ENCODE assay signal across 11 cellular contexts in the genomic region with DNA sequence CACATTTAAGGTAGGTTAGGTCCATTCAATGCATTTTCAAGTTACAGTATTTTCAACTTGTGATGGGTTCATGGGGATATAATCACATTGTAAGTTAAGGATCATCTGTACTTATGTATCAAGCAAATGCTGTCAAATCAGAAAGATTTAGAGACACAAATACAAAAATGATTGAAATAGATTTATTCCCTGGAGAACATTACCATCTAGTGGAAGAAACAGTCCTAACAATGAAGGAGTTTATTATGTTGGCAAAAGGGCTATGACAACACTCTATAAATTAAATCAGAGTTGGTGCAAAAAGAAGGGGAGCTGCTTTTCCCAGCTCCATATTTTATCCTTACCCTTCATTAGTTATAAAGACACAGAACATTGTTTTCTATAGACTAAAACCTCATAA.
DNase-seq lines count a peak whose midpoint lies in the region; ATAC-seq and TF ChIP-seq lines count a peak whose summit lies in the region.
"Had no signal": no experiment of that assay in that cellular context is flagged by ENCODE, and none has a peak within 500 bp of the region (broad histone marks: within the 10 kb centered on the region; RNA-seq: fewer than 3 reads in every experiment).

No MANE protein-coding gene starts in this region.

- H3K36me3 ChIP-seq in aorta (ENCODE audit: control insufficient read depth in 1 of 2, insufficient read depth in 2 of 2, low read length in 1 of 2): no peaks in the 10 kb centered on the region
- H3K36me3 ChIP-seq: upper lobe of left lung, WERI-Rb-1 had no signal

- H3K9me3 Mint-ChIP-seq in CD14-positive monocyte: peaks cover 0 to under 1% (median 0%) of the 10 kb centered on the region in 7 donors
- H3K9me3 Mint-ChIP-seq in natural killer cell treated with Interleukin-12 subunit alpha and Interleukin-12 subunit beta and Interleukin-15 and Interleukin-18, amount 100 ng/mL, for 72 hours: no peaks in the 10 kb centered on the region

- H3K4me1 ChIP-seq in aorta (ENCODE audit: control insufficient read depth in 1 of 2, insufficient read depth in 2 of 2, low read length in 2 of 2): no peaks in the 10 kb centered on the region

- TF ChIP-seq CTCF in CD14-positive monocyte (IDR thresholded peaks at IDR 0.05) (peak; percentile 73), VCaP (conservative IDR thresholded peaks at IDR 0.05) (peak; percentile 77)

- DNase-seq in CD14-positive monocyte (ENCODE audit: low spot score) (no peak), left kidney (ENCODE audit: low read depth, low spot score) (peak; percentile 2), aorta (no peak)
- DNase-seq in natural killer cell treated with Interleukin-12 subunit alpha and Interleukin-12 subunit beta and Interleukin-15 and Interleukin-18, amount 100 ng/mL, for 72 hours (ENCODE audit: low spot score): no peak
- DNase-seq: amniotic stem cell, upper lobe of left lung, WERI-Rb-1 had no signal

- H3K27ac Mint-ChIP-seq in CD14-positive monocyte: peak overlapping the region in 1 of 7 donors; percentile 55
- H3K27ac Mint-ChIP-seq in natural killer cell treated with Interleukin-12 subunit alpha and Interleukin-12 subunit beta and Interleukin-15 and Interleukin-18, amount 100 ng/mL, for 72 hours: no peak overlapping the region

- no peaks in the 10 kb centered on the region for H3K9me3 ChIP-seq in aorta (ENCODE audit: control insufficient read depth, low read length)
- H3K9me3 ChIP-seq: upper lobe of left lung had no signal

- ATAC-seq in HG03097 (IDR thresholded peaks at IDR 0.05; ENCODE audit: low FRiP score, unreplicated experiment) (no peak), GM21529 (IDR thresholded peaks at IDR 0.05; ENCODE audit: unreplicated experiment) (no peak), aorta (ENCODE audit: low FRiP score) (no peak)
- ATAC-seq in natural killer cell treated with Interleukin-12 subunit alpha and Interleukin-12 subunit beta and Interleukin-15 and Interleukin-18, amount 100 ng/mL, for 72 hours: no peak

- intact Hi-C loops in CD14-positive monocyte (cut with micrococcal nuclease) (loop anchor here (5.0 to 10.0 kb wide), 4 partner anchors 212 to 437 kb away; partner anchors contain the start of genes TAS2R3 (in 1 of the 2) and TAS2R38 (in 1 of the 2)), aorta (cut with DNase I) (loop anchor here in 1 of 2 donors (5.0 kb wide), 1 partner anchor 212 kb away; no protein-coding TSS in a partner anchor)

- no peaks in the 10 kb centered on the region for H3K27me3 ChIP-seq in aorta (ENCODE audit: control insufficient read depth in 1 of 2, insufficient read depth in 2 of 2, low read length in 1 of 2)
- H3K27me3 ChIP-seq: upper lobe of left lung had no signal

- H3K27ac ChIP-seq in VCaP: no peak overlapping the region
- no peak overlapping the region for H3K27ac ChIP-seq in aorta (ENCODE audit: low read depth in 1 of 2, low read length in 2 of 2)
- H3K27ac ChIP-seq: upper lobe of left lung, WERI-Rb-1 had no signal

- H3K27me3 Mint-ChIP-seq in CD14-positive monocyte (ENCODE audit: low read depth in 3 of 3): peaks cover 10 to 13% (median 12%) of the 10 kb centered on the region in 3 donors
- H3K27me3 Mint-ChIP-seq in natural killer cell treated with Interleukin-12 subunit alpha and Interleukin-12 subunit beta and Interleukin-15 and Interleukin-18, amount 100 ng/mL, for 72 hours: peaks cover 11 to 20% of the 10 kb centered on the region in 2 donors

- no peak overlapping the region for H3K4me3 Mint-ChIP-seq in CD14-positive monocyte
- H3K4me3 Mint-ChIP-seq in natural killer cell treated with Interleukin-12 subunit alpha and Interleukin-12 subunit beta and Interleukin-15 and Interleukin-18, amount 100 ng/mL, for 72 hours: no peak overlapping the region

- peak; percentile 34; the same call in 1 of the 2 replicates for TF ChIP-seq RAD21 in Ishikawa (IDR thresholded peaks at IDR 0.05; ENCODE audit: low read depth)

- peaks cover 31% of the 10 kb centered on the region for H3K4me1 Mint-ChIP-seq in CD14-positive monocyte
- peaks cover 6 to 7% of the 10 kb centered on the region in 2 donors for H3K4me1 Mint-ChIP-seq in natural killer cell treated with Interleukin-12 subunit alpha and Interleukin-12 subunit beta and Interleukin-15 and Interleukin-18, amount 100 ng/mL, for 72 hours (ENCODE audit: low read depth in 2 of 2)

- H3K4me3 ChIP-seq in aorta (ENCODE audit: low read length in 2 of 2): no peak overlapping the region
- H3K4me3 ChIP-seq: upper lobe of left lung had no signal

- H3K36me3 Mint-ChIP-seq in CD14-positive monocyte: no peaks in the 10 kb centered on the region
- H3K36me3 Mint-ChIP-seq in natural killer cell treated with Interleukin-12 subunit alpha and Interleukin-12 subunit beta and Interleukin-15 and Interleukin-18, amount 100 ng/mL, for 72 hours: no peaks in the 10 kb centered on the region

- TF ChIP-seq EP300 in Ishikawa (IDR thresholded peaks at IDR 0.05; ENCODE audit: borderline replicate concordance): no peak

TF ChIP-seq in Ishikawa, 13 proteins besides CTCF, POLR2A, EP300 and RAD21:
- no peak for TF ChIP-seq ZBTB7A (IDR thresholded peaks at IDR 0.05; ENCODE audit: low read depth)
- TF ChIP-seq NFIC (IDR thresholded peaks at IDR 0.05): no peak
